Comparison of ENCODE assay signal across 17 cellular contexts in genomic region chr12:50218386-50218785, GRCh38. TPM values are rescaled to one million over a fixed set of nuclear protein-coding genes. Genes with fewer than 3 reads are reported as not detected.
A peak's percentile ranks its signal among the peaks of the same experiment; 100 is the strongest.
DNase-seq lines count a peak whose midpoint lies in the region; ATAC-seq, FAIRE-seq and TF ChIP-seq lines count a peak whose summit lies in the region.
"Had no signal": no experiment of that assay in that cellular context is flagged by ENCODE, and none has a peak within 500 bp of the region (broad histone marks: within the 10 kb centered on the region; RNA-seq: fewer than 3 reads in every experiment).

No MANE protein-coding gene starts in this region.

- H3K4me1 Mint-ChIP-seq in H9 (peaks cover 9 to 11% of the 10 kb centered on the region in 2 experiments), T-helper 17 cell (peaks cover 29% of the 10 kb centered on the region), natural killer cell (peaks cover 17 to 26% of the 10 kb centered on the region in 2 donors)

- peak overlapping the region; percentile 96 for H3K4me3 ChIP-seq in AG04449 (ENCODE audit: low read depth, low read length)
- H3K4me3 ChIP-seq in pancreas: no peak overlapping the region
- H3K4me3 ChIP-seq: BLaER1 treated with 17β-estradiol and CSF1 and Interleukin-3, amounts not matched to agents 10 nM and 100 nM; vagina had no signal

- no peak overlapping the region for H2AK5ac ChIP-seq in H9 (ENCODE audit: insufficient read length, low read length)

- H3K4me2 ChIP-seq in H9 (ENCODE audit: insufficient read depth, insufficient read length, low read length): no peak overlapping the region

- H3K23ac ChIP-seq in H9 (ENCODE audit: insufficient read length, low read depth, low read length): no peak overlapping the region

- H3K36me3 ChIP-seq in pancreas: no peaks in the 10 kb centered on the region
- H3K36me3 ChIP-seq: vagina had no signal

- H3K9me3 ChIP-seq in H9 (ENCODE audit: control insufficient read depth, low read depth, low read length): no peaks in the 10 kb centered on the region
- H3K9me3 ChIP-seq in T-helper 17 cell (ENCODE audit: control insufficient read depth, low read length, poor library complexity, severe bottlenecking): no peaks in the 10 kb centered on the region
- H3K9me3 ChIP-seq in pancreas: no peaks in the 10 kb centered on the region
- H3K9me3 ChIP-seq: BLaER1 treated with 17β-estradiol and CSF1 and Interleukin-3, amounts not matched to agents 10 nM and 100 nM; vagina had no signal

- H2BK5ac ChIP-seq in H9 (ENCODE audit: insufficient read length, low read length): no peak overlapping the region

- POLR2A ChIA-PET in AG04449 (lab: Yijun Ruan, JAX): interaction anchor here (0.7 kb wide), 1 partner anchor 766 kb away, joined by 3 read pairs; no protein-coding TSS in a partner anchor

- no peak overlapping the region for H3T11ph ChIP-seq in H9 (ENCODE audit: low read length)

- H3K27ac Mint-ChIP-seq in H9 (no peak overlapping the region), T-helper 17 cell (peak overlapping the region; percentile 70), natural killer cell (peak overlapping the region in 1 of 2 donors; percentile 31)

- no peak overlapping the region for H4K5ac ChIP-seq in H9 (ENCODE audit: insufficient read length, low read depth, low read length)

- no peak overlapping the region for H3K14ac ChIP-seq in H9 (ENCODE audit: insufficient read depth, low read length)

- no peak overlapping the region for H2BK20ac ChIP-seq in H9 (ENCODE audit: low read depth, low read length, poor library complexity, severe bottlenecking)

- no peak overlapping the region for H2BK12ac ChIP-seq in H9 (ENCODE audit: insufficient read length, low read depth, low read length)

- peaks cover 12% of the 10 kb centered on the region; the same call in 1 of the 2 replicates for H3K79me2 ChIP-seq in H9 (ENCODE audit: insufficient read depth, low read length)

- no peaks in the 10 kb centered on the region for H3K27me3 Mint-ChIP-seq in H9 (ENCODE audit: low read depth)
- no peaks in the 10 kb centered on the region for H3K27me3 Mint-ChIP-seq in T-helper 17 cell
- H3K27me3 Mint-ChIP-seq in natural killer cell (ENCODE audit: low read depth in 2 of 2): no peaks in the 10 kb centered on the region
- H3K27me3 Mint-ChIP-seq: effector memory CD8-positive, alpha-beta T cell had no signal

- H2BK15ac ChIP-seq in H9 (ENCODE audit: low read depth, low read length): no peak overlapping the region

- no peak overlapping the region for H3K9ac ChIP-seq in H9 (ENCODE audit: extremely low read depth, insufficient read length, low read length)
- H3K9ac ChIP-seq: BLaER1 treated with 17β-estradiol and CSF1 and Interleukin-3, amounts not matched to agents 10 nM and 100 nM had no signal

- no peak overlapping the region for H4K91ac ChIP-seq in H9 (ENCODE audit: insufficient read length, low read depth, low read length)

- H3K4me1 ChIP-seq in H9 (ENCODE audit: insufficient read depth, low read length) (no peaks in the 10 kb centered on the region), pancreas (peaks cover 0 to 14% (median 0%) of the 10 kb centered on the region in 3 donors)

- H2AFZ ChIP-seq in H9 (ENCODE audit: low read length): no peak overlapping the region

- no peak for FAIRE-seq in pancreas (lab: Jason Lieb, UNC)
- FAIRE-seq in HTR-8/SVneo (lab: Jason Lieb, UNC): no peak

- H3K9me3 Mint-ChIP-seq in H9 (no peaks in the 10 kb centered on the region), natural killer cell (no peaks in the 10 kb centered on the region)
- H3K9me3 Mint-ChIP-seq: effector memory CD8-positive, alpha-beta T cell had no signal

- no peak for TF ChIP-seq CTCF in AG04449 (IDR thresholded peaks at IDR 0.05; ENCODE audit: insufficient read depth, low read length, missing control alignments)
- TF ChIP-seq CTCF in H9 (conservative IDR thresholded peaks at IDR 0.05): no peak
- no peak for TF ChIP-seq CTCF in pancreas (IDR thresholded peaks at IDR 0.05)
- no peak for TF ChIP-seq CTCF in natural killer cell (IDR thresholded peaks at IDR 0.05)

- CTCF ChIA-PET in AG04449 (lab: Yijun Ruan, JAX): interaction anchor here (1.1 to 4.2 kb wide), 4 partner anchors 9 to 108 kb away, joined by 3 to 16 read pairs (median 8); no protein-coding TSS in a partner anchor

- H3K36me3 Mint-ChIP-seq in H9 (ENCODE audit: insufficient read depth in 1 of 3, low read depth in 3 of 3): peaks cover 0 to 12% (median 2%) of the 10 kb centered on the region in 3 experiments; a peak in 5 of 7 replicates
- peaks cover 2% of the 10 kb centered on the region for H3K36me3 Mint-ChIP-seq in T-helper 17 cell (ENCODE audit: low read depth)
- H3K36me3 Mint-ChIP-seq in natural killer cell: no peaks in the 10 kb centered on the region

- no peak overlapping the region for H3K18ac ChIP-seq in H9 (ENCODE audit: insufficient read length, low read depth, low read length)

- H4K20me1 ChIP-seq in H9 (ENCODE audit: control insufficient read depth, insufficient read depth, insufficient read length): no peaks in the 10 kb centered on the region

- no peak overlapping the region for H3K56ac ChIP-seq in H9 (ENCODE audit: insufficient read length, low read depth, low read length)

- H3K27ac ChIP-seq in H9 (ENCODE audit: insufficient read length, low read depth, low read length): no peak overlapping the region
- no peak overlapping the region for H3K27ac ChIP-seq in pancreas
- H3K27ac ChIP-seq: BLaER1 treated with 17β-estradiol and CSF1 and Interleukin-3, amounts not matched to agents 10 nM and 100 nM had no signal

- H3K4ac ChIP-seq in H9 (ENCODE audit: low read depth, low read length): no peak overlapping the region

- DNase-seq in AG04449 (ENCODE audit: low read depth, low spot score): no peak
- no peak for DNase-seq in H9
- no peak for DNase-seq in T-helper 17 cell
- peak; percentile 86 for DNase-seq in islet precursor cell
- DNase-seq in pancreas: no peak
- DNase-seq in SW480 (ENCODE audit: low spot score): no peak
- DNase-seq in natural killer cell: no peak
- no peak for DNase-seq in HTR-8/SVneo (ENCODE audit: insufficient read length, low spot score)
- DNase-seq: activated CD4-positive, alpha-beta T cell treated with anti-CD3 and anti-CD28 coated beads, Interleukin-2, amount 50 U/mL, for 4 hours; activated effector memory CD4-positive, alpha-beta T cell treated with anti-CD3 and anti-CD28 coated beads, Interleukin-2, amount 50 U/mL, for 16 hours; effector memory CD8-positive, alpha-beta T cell; H7; head of caudate nucleus; kidney glomerular epithelial cell; stimulated activated CD4-positive, alpha-beta T cell treated with anti-CD3 and anti-CD28 coated beads, Interleukin-2, amount 100 ng/mL, for 24 hours had no signal

- H4K8ac ChIP-seq in H9 (replicated peaks; ENCODE audit: insufficient read length, low read depth, low read length): peak overlapping the region; percentile 13

- no peak overlapping the region for H2BK120ac ChIP-seq in H9 (ENCODE audit: low read depth, low read length, poor library complexity, severe bottlenecking)

- H3K79me1 ChIP-seq in H9 (ENCODE audit: insufficient read depth, low read depth, low read length, poor library complexity, severe bottlenecking): peaks cover 4% of the 10 kb centered on the region

- no CpG with 5 or more reads among the region's 4 CpGs for WGBS in H9 (ENCODE audit: extremely low coverage, insufficient read length, low lambda C conversion rate)
- 96% methylated on average over 4 of the region's 4 CpGs for WGBS in pancreas, 2 donors

- H3K4me3 Mint-ChIP-seq in H9 (no peak overlapping the region), T-helper 17 cell (no peak overlapping the region), natural killer cell (no peak overlapping the region)
- H3K4me3 Mint-ChIP-seq: effector memory CD8-positive, alpha-beta T cell had no signal

- H3K27me3 ChIP-seq in H9 (ENCODE audit: insufficient read depth, low read length): no peaks in the 10 kb centered on the region
- no peaks in the 10 kb centered on the region for H3K27me3 ChIP-seq in pancreas
- H3K27me3 ChIP-seq: BLaER1 treated with 17β-estradiol and CSF1 and Interleukin-3, amounts not matched to agents 10 nM and 100 nM; vagina had no signal

- ATAC-seq in T-helper 17 cell: no peak
- no peak for ATAC-seq in pancreas
- no peak for ATAC-seq in natural killer cell
- ATAC-seq: effector memory CD8-positive, alpha-beta T cell had no signal

- intact Hi-C loops in pancreas (cut with DNase I) (no loop called here), natural killer cell (cut with micrococcal nuclease) (no loop called here)

- peaks cover 8% of the 10 kb centered on the region for H3K23me2 ChIP-seq in H9 (ENCODE audit: insufficient read length, low read depth, low read length, poor library complexity, severe bottlenecking)

RNA-seq across cellular contexts. Expression of gene CERS5, which starts 51.2 kb away (rescaled TPM):
- 62.5 and 68.8 TPM in 2 replicates for total RNA-seq in H9 (2021)
- 10 to 100 TPM; 51.6 to 57.8 TPM for total RNA-seq in T-helper 17 cell
- total RNA-seq in pancreas: 10 to 100 TPM; 12.9 to 22.8 (median 15.6) TPM
- 10 to 100 TPM; 48.0 to 84.3 TPM for polyA plus RNA-seq in pancreas
- total RNA-seq in natural killer cell: 10 to 100 TPM; 69.9 to 81.2 (median 75.8) TPM
